In genomic region chrX:3939967-3940610, GRCh38 we compare ENCODE assay signal across 8 cellular contexts.
A peak's percentile ranks its signal among the peaks of the same experiment; 100 is the strongest.
DNase-seq lines count a peak whose midpoint lies in the region; ATAC-seq and TF ChIP-seq lines count a peak whose summit lies in the region.

No MANE protein-coding gene starts in this region.

- no peaks in the 10 kb centered on the region for H3K9me3 ChIP-seq in NT2/D1 (ENCODE audit: insufficient read depth, low read length)

- no peak overlapping the region for H3K4me3 Mint-ChIP-seq in activated CD4-positive, alpha-beta T cell treated with anti-CD3 and anti-CD28 coated beads, Interleukin-2, amount 10 ng/mL, durations not matched to agents 7 days and 5 days

- POLR2A ChIA-PET in activated CD4-positive, alpha-beta T cell treated with anti-CD3 and anti-CD28 coated beads, Interleukin-2, amount 10 ng/mL, durations not matched to agents 7 days and 5 days (lab: Charles Lee), result no interaction called here

- no peaks in the 10 kb centered on the region for H3K4me1 ChIP-seq in NT2/D1 (ENCODE audit: insufficient read depth, insufficient read length)

- no peaks in the 10 kb centered on the region for H3K27me3 ChIP-seq in NT2/D1 (ENCODE audit: insufficient read depth, insufficient read length)

- TF ChIP-seq CTCF in GM13977 (IDR thresholded peaks at IDR 0.05; ENCODE audit: extremely low read depth, insufficient read depth, missing control alignments), result peak; percentile 55
- TF ChIP-seq CTCF in fibroblast of the aortic adventitia (IDR thresholded peaks at IDR 0.05; ENCODE audit: insufficient read depth, low read length), result peak; percentile 57

- H3K4me3 ChIP-seq in NT2/D1 (ENCODE audit: insufficient read length, low read depth) (no peak overlapping the region), fibroblast of the aortic adventitia (ENCODE audit: low read depth, low read length) (no peak overlapping the region)

- DNase-seq in ACHN (peak; percentile 22), GM13977 (ENCODE audit: low spot score) (peak; percentile 25), NT2/D1 (ENCODE audit: low read depth, low spot score) (peak; percentile 20), fibroblast of the aortic adventitia (ENCODE audit: low read depth) (peak; percentile 36), C1 segment of cervical spinal cord (lab: John Stamatoyannopoulos, UW) (no peak)
- no peak for DNase-seq in activated CD4-positive, alpha-beta T cell treated with anti-CD3 and anti-CD28 coated beads, Interleukin-2, amount 10 ng/mL, durations not matched to agents 7 days and 5 days

- no peaks in the 10 kb centered on the region for H3K36me3 ChIP-seq in NT2/D1 (ENCODE audit: insufficient read depth, insufficient read length, low read length)

- H3K36me3 Mint-ChIP-seq in activated CD4-positive, alpha-beta T cell treated with anti-CD3 and anti-CD28 coated beads, Interleukin-2, amount 10 ng/mL, durations not matched to agents 7 days and 5 days (ENCODE audit: low read depth), result no peaks in the 10 kb centered on the region

- H3K9ac ChIP-seq in NT2/D1 (ENCODE audit: insufficient read length, low read depth), result no peak overlapping the region

- in situ Hi-C loops in ACHN (cut with HindIII; ENCODE audit: low pct_ligation_motif_present, low pct_unique_long_range_greater_than_20kb, low sequenced_read_pairs) (no loop called here), GM13977 (cut with MboI; ENCODE audit: low pct_unique_long_range_greater_than_20kb, low sequenced_read_pairs, unreplicated experiment) (no loop called here)

- CTCF ChIA-PET in activated CD4-positive, alpha-beta T cell treated with anti-CD3 and anti-CD28 coated beads, Interleukin-2, amount 10 ng/mL, durations not matched to agents 7 days and 5 days (lab: Charles Lee), result interaction anchor here (0.7 kb wide), 1 partner anchor 336 kb away, joined by 3 read pairs; no protein-coding TSS in a partner anchor

- H3K9me3 Mint-ChIP-seq in activated CD4-positive, alpha-beta T cell treated with anti-CD3 and anti-CD28 coated beads, Interleukin-2, amount 10 ng/mL, durations not matched to agents 7 days and 5 days, result no peaks in the 10 kb centered on the region

- H3K27me3 Mint-ChIP-seq in activated CD4-positive, alpha-beta T cell treated with anti-CD3 and anti-CD28 coated beads, Interleukin-2, amount 10 ng/mL, durations not matched to agents 7 days and 5 days, result peaks cover 7% of the 10 kb centered on the region

- no peak for ATAC-seq in HG03457 (IDR thresholded peaks at IDR 0.05; ENCODE audit: unreplicated experiment)
- ATAC-seq in HG02981 (IDR thresholded peaks at IDR 0.05; ENCODE audit: unreplicated experiment), result no peak

- no peak overlapping the region for H3K27ac Mint-ChIP-seq in activated CD4-positive, alpha-beta T cell treated with anti-CD3 and anti-CD28 coated beads, Interleukin-2, amount 10 ng/mL, durations not matched to agents 7 days and 5 days

- no peaks in the 10 kb centered on the region for H3K4me1 Mint-ChIP-seq in activated CD4-positive, alpha-beta T cell treated with anti-CD3 and anti-CD28 coated beads, Interleukin-2, amount 10 ng/mL, durations not matched to agents 7 days and 5 days

Comparison
In these comparisons a context has a peak if more than half of its experiments do, and no peak if none do; other contexts are left out.
1. DNase-seq: peak in ACHN (single experiment), GM13977 (single experiment), NT2/D1 (single experiment) and fibroblast of the aortic adventitia (single experiment); none in activated CD4-positive, alpha-beta T cell treated with anti-CD3 and anti-CD28 coated beads, Interleukin-2, amount 10 ng/mL, durations not matched to agents 7 days and 5 days (single experiment) and C1 segment of cervical spinal cord (0 of 14).